Comparison of ENCODE assay signal across 8 cellular contexts in genomic region chr1:75908717-75909152, GRCh38. TPM values are rescaled to one million over a fixed set of nuclear protein-coding genes. Genes with fewer than 3 reads are reported as not detected.
DNase-seq lines count a peak whose midpoint lies in the region; ATAC-seq and TF ChIP-seq lines count a peak whose summit lies in the region.

No MANE protein-coding gene starts in this region.

- ATAC-seq in GM19035 (IDR thresholded peaks at IDR 0.05; ENCODE audit: unreplicated experiment), result peak; percentile 95
- no peak for ATAC-seq in activated CD8-positive, alpha-beta T cell treated with anti-CD3 and anti-CD28 coated beads for 36 hours
- no peak for ATAC-seq in HG02763 (IDR thresholded peaks at IDR 0.05; ENCODE audit: unreplicated experiment)

- no peak overlapping the region for H3K27ac Mint-ChIP-seq in activated CD8-positive, alpha-beta T cell treated with anti-CD3 and anti-CD28 coated beads for 36 hours

- no peak overlapping the region for H3K4me3 Mint-ChIP-seq in activated CD8-positive, alpha-beta T cell treated with anti-CD3 and anti-CD28 coated beads for 36 hours

- H3K36me3 Mint-ChIP-seq in activated CD8-positive, alpha-beta T cell treated with anti-CD3 and anti-CD28 coated beads for 36 hours (ENCODE audit: low read depth), result no peaks in the 10 kb centered on the region

- POLR2A ChIA-PET in activated CD8-positive, alpha-beta T cell treated with anti-CD3 and anti-CD28 coated beads for 36 hours (lab: Charles Lee), result no interaction called here

- CTCF ChIA-PET in activated CD8-positive, alpha-beta T cell treated with anti-CD3 and anti-CD28 coated beads for 36 hours (lab: Charles Lee), result interaction anchor here (1.2 kb wide), 1 partner anchor 10 kb away, joined by 3 read pairs; no protein-coding TSS in a partner anchor

- peaks cover 15% of the 10 kb centered on the region for H3K9me3 Mint-ChIP-seq in activated CD8-positive, alpha-beta T cell treated with anti-CD3 and anti-CD28 coated beads for 36 hours

- no peaks in the 10 kb centered on the region for H3K4me1 Mint-ChIP-seq in activated CD8-positive, alpha-beta T cell treated with anti-CD3 and anti-CD28 coated beads for 36 hours (ENCODE audit: low read depth)

- H3K27me3 Mint-ChIP-seq in activated CD8-positive, alpha-beta T cell treated with anti-CD3 and anti-CD28 coated beads for 36 hours, result peaks cover 2% of the 10 kb centered on the region

- DNase-seq in AG20443 (ENCODE audit: low spot score) (peak; percentile 9), HT1080 (ENCODE audit: low read depth) (peak; percentile 59), RPMI7951 (ENCODE audit: low read depth) (peak; percentile 70), glomerular visceral epithelial cell (ENCODE audit: extremely low spot score) (peak; percentile 50)
- no peak for DNase-seq in stimulated activated CD4-positive, alpha-beta T cell treated with anti-CD3 and anti-CD28 coated beads, Interleukin-2, amount 100 ng/mL, for 48 hours
- DNase-seq in activated CD8-positive, alpha-beta T cell treated with anti-CD3 and anti-CD28 coated beads for 36 hours, result no peak

- intact Hi-C loops in activated CD8-positive, alpha-beta T cell treated with anti-CD3 and anti-CD28 coated beads for 36 hours (cut with micrococcal nuclease), result no loop called here

- no peak for TF ChIP-seq CTCF in activated CD8-positive, alpha-beta T cell treated with anti-CD3 and anti-CD28 coated beads for 36 hours (IDR thresholded peaks at IDR 0.05)

RNA-seq across cellular contexts. Expression of gene ASB17, which starts 23.5 kb away (rescaled TPM):
- total RNA-seq in HT1080 (2014; rRNA removed; shearing (Covaris generic)), result not detected in 2 replicates
- polyA plus RNA-seq in HT1080 (2015; cell fraction: cytosol; rRNA removed), result not detected in 2 replicates
- polyA plus RNA-seq in HT1080 (2015; cell fraction: nucleus; rRNA removed), result not detected in 2 replicates
- not detected in 2 replicates for total RNA-seq in RPMI7951 (2014; rRNA removed; shearing (Covaris generic))
- not detected for total RNA-seq in activated CD8-positive, alpha-beta T cell treated with anti-CD3 and anti-CD28 coated beads for 36 hours

Comparison
In these comparisons a context has a peak if more than half of its experiments do, and no peak if none do; other contexts are left out.
1. DNase-seq: peak in AG20443 (single experiment), HT1080 (single experiment), RPMI7951 (single experiment) and glomerular visceral epithelial cell (single experiment); none in stimulated activated CD4-positive, alpha-beta T cell treated with anti-CD3 and anti-CD28 coated beads, Interleukin-2, amount 100 ng/mL, for 48 hours (0 of 2) and activated CD8-positive, alpha-beta T cell treated with anti-CD3 and anti-CD28 coated beads for 36 hours (single experiment).